2 cellular contexts compared by ENCODE assay signal in genomic region chr16:49661465-49662187, GRCh38.
A peak's percentile ranks its signal among the peaks of the same experiment; 100 is the strongest.
TF ChIP-seq lines count a peak whose summit lies in the region.

No MANE protein-coding gene starts in this region.

TF ChIP-seq in SK-N-SH, 30 proteins besides CTCF, POLR2A, EP300 and RAD21:
- no peak for TF ChIP-seq REST (IDR thresholded peaks at IDR 0.05; ENCODE audit: low read depth, low read length)
- peak; percentile 58 for TF ChIP-seq CHD2 (IDR thresholded peaks at IDR 0.05; ENCODE audit: low read length, partially characterized antibody)
- no peak for TF ChIP-seq PBX3 (IDR thresholded peaks at IDR 0.05)
- TF ChIP-seq RCOR1 (IDR thresholded peaks at IDR 0.05; ENCODE audit: low read length), result no peak
- no peak for TF ChIP-seq IRF3 (IDR thresholded peaks at IDR 0.05; ENCODE audit: low read depth, low read length)
- no peak for TF ChIP-seq GABPA (IDR thresholded peaks at IDR 0.05; ENCODE audit: low read depth)
- TF ChIP-seq ZBTB33 (IDR thresholded peaks at IDR 0.05; ENCODE audit: borderline replicate concordance, low read depth), result no peak
- peak; percentile 88 for TF ChIP-seq MXI1 (IDR thresholded peaks at IDR 0.05; ENCODE audit: low read depth, low read length)
- TF ChIP-seq ELF1 (IDR thresholded peaks at IDR 0.05), result no peak
- TF ChIP-seq YY1 (IDR thresholded peaks at IDR 0.05; ENCODE audit: low read depth), result no peak
- TF ChIP-seq MAX (IDR thresholded peaks at IDR 0.05; ENCODE audit: low read depth), result no peak
- TF ChIP-seq FOXM1 (IDR thresholded peaks at IDR 0.05; ENCODE audit: low read depth), result no peak
- peak; percentile 86 for TF ChIP-seq GATA2 (CRISPR knock-in tag; IDR thresholded peaks at IDR 0.05)
- TF ChIP-seq FOSL2 (IDR thresholded peaks at IDR 0.05; ENCODE audit: borderline replicate concordance, low read depth), result no peak

TF ChIP-seq in H1, 55 proteins besides CTCF, POLR2A, EP300 and RAD21:
- TF ChIP-seq KDM4A (IDR thresholded peaks at IDR 0.05; ENCODE audit: low read depth, low read length, severe bottlenecking) (no peak), JUND (IDR thresholded peaks at IDR 0.05; ENCODE audit: low read length) (no peak)
